8 cellular contexts compared by ENCODE assay signal in the genomic region with DNA sequence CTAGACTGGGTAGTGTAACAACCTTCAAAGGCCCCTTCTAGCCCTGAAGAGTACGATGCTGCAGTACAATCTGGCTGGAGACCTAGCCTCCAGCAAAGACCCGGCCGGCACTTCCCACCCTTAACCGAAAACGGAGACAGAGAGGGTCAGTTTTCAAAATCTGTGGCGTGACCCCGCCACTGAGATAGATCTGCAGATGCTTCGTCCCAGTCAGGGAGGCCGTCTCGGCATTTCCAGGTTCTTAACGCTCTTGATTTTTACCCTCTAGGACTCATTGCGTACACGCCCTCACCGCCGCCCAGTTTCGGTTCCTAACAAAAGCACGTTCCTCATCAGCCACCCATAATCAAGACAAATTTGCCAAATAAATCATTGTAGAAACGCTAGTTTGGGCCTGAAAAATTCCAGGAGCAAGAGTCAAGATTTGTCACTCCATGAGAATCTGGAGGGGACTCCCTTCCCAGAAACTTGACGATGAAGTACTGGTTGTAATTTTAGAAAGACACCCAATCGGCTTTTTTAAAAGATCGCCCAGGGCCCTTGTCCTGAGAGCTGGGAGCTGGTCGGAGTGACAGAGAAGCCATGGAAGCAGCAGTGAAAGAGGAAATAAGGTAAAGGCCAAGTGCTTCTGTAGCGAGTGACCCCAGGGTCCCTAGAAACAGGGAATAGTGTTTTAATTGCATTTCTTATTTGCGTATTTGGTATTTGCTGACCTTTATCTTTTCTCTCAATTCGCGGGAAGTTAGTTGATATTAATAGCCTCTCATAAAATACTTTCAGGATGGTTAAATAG. TPM values are rescaled to one million over a fixed set of nuclear protein-coding genes. Genes with fewer than 3 reads are reported as not detected.
DNase-seq lines count a peak whose midpoint lies in the region; ATAC-seq and TF ChIP-seq lines count a peak whose summit lies in the region.

No MANE protein-coding gene starts in this region.

- DNase-seq in AG04450 (ENCODE audit: low read depth, low spot score) (no peak), GM19238 (ENCODE audit: insufficient read length, low spot score) (peak; percentile 15), RWPE2 (ENCODE audit: low spot score) (peak; percentile 83), non-pigmented ciliary epithelial cell (ENCODE audit: low read depth) (peak; percentile 34), superior temporal gyrus (ENCODE audit: extremely low spot score) (peak; percentile 73)
- DNase-seq in activated naive CD4-positive, alpha-beta T cell treated with anti-CD3 and anti-CD28 coated beads for 36 hours = peak; percentile 79

- TF ChIP-seq EP300 in gastroesophageal sphincter (IDR thresholded peaks at IDR 0.05) = no peak

- H3K27me3 ChIP-seq in AG04450 (ENCODE audit: control insufficient read depth, insufficient read depth, low read length) (no peaks in the 10 kb centered on the region), RWPE2 (ENCODE audit: insufficient read depth, poor library complexity, severe bottlenecking) (no peaks in the 10 kb centered on the region), gastroesophageal sphincter (no peaks in the 10 kb centered on the region)

- peak; percentile 14 for ATAC-seq in HG03571 (IDR thresholded peaks at IDR 0.05; ENCODE audit: unreplicated experiment)
- peak; percentile 22 for ATAC-seq in RWPE2 (ENCODE audit: low read depth)
- peak; percentile 10 for ATAC-seq in gastroesophageal sphincter

- TF ChIP-seq CTCF in AG04450 (IDR thresholded peaks at IDR 0.05; ENCODE audit: low read depth, low read length) = no peak
- no peak for TF ChIP-seq CTCF in RWPE2 (IDR thresholded peaks at IDR 0.05; ENCODE audit: poor library complexity, severe bottlenecking)
- no peak for TF ChIP-seq CTCF in gastroesophageal sphincter (IDR thresholded peaks at IDR 0.05)

- H3K4me1 ChIP-seq in RWPE2 (ENCODE audit: insufficient read depth, poor library complexity, severe bottlenecking) = peaks cover 17% of the 10 kb centered on the region
- H3K4me1 ChIP-seq in gastroesophageal sphincter = peaks cover 17 to 53% (median 23%) of the 10 kb centered on the region in 3 donors

- peak overlapping the region; percentile 99 for H3K4me3 Mint-ChIP-seq in activated naive CD4-positive, alpha-beta T cell treated with anti-CD3 and anti-CD28 coated beads for 36 hours

- H3K27me3 Mint-ChIP-seq in activated naive CD4-positive, alpha-beta T cell treated with anti-CD3 and anti-CD28 coated beads for 36 hours (ENCODE audit: low read depth) = no peaks in the 10 kb centered on the region

- WGBS in gastroesophageal sphincter (ENCODE audit: low coverage in 1 of 2), 2 donors = 2 to 9% methylated on average over 15 to 20 of the region's 26 CpGs

- H3K36me3 Mint-ChIP-seq in activated naive CD4-positive, alpha-beta T cell treated with anti-CD3 and anti-CD28 coated beads for 36 hours (ENCODE audit: low read depth) = peaks cover 17% of the 10 kb centered on the region

- TF ChIP-seq POLR2A in gastroesophageal sphincter (IDR thresholded peaks at IDR 0.05) = no peak

- H3K36me3 ChIP-seq in RWPE2 (ENCODE audit: low read depth) (peaks cover 47% of the 10 kb centered on the region), gastroesophageal sphincter (peaks cover 0 to 10% of the 10 kb centered on the region in 2 donors)

- H3K9me3 ChIP-seq in AG04450 (ENCODE audit: control insufficient read depth, insufficient read depth, low read length) (no peaks in the 10 kb centered on the region; the same call in 1 of the 2 replicates), RWPE2 (ENCODE audit: severe bottlenecking) (no peaks in the 10 kb centered on the region), gastroesophageal sphincter (no peaks in the 10 kb centered on the region)

- peak overlapping the region; percentile 98 for H3K27ac ChIP-seq in AG04450 (ENCODE audit: low read depth, low read length)
- peak overlapping the region; percentile 95 for H3K27ac ChIP-seq in RWPE2 (ENCODE audit: poor library complexity, severe bottlenecking)
- H3K27ac ChIP-seq in gastroesophageal sphincter = peak overlapping the region; percentile 95 to 99 (median 98)

- POLR2A ChIA-PET in AG04450 (lab: Yijun Ruan, JAX) = interaction anchor here (0.8 to 1.2 kb wide), 14 partner anchors 8 to 221 kb away, joined by 3 to 14 read pairs (median 4); partner anchors contain the start of genes SNAP23, VPS39 and ZNF106

- intact Hi-C loops in activated naive CD4-positive, alpha-beta T cell treated with anti-CD3 and anti-CD28 coated beads for 36 hours (cut with micrococcal nuclease) = loop anchor here (1.0 to 10.0 kb wide), 14 partner anchors 41 to 911 kb away; partner anchors contain the start of genes CCNDBP1, CDAN1, HAUS2 and LRRC57

- no peaks in the 10 kb centered on the region for H3K9me3 Mint-ChIP-seq in activated naive CD4-positive, alpha-beta T cell treated with anti-CD3 and anti-CD28 coated beads for 36 hours

- H3K27ac Mint-ChIP-seq in activated naive CD4-positive, alpha-beta T cell treated with anti-CD3 and anti-CD28 coated beads for 36 hours = peak overlapping the region; percentile 99

- CTCF ChIA-PET in AG04450 (lab: Charles Lee) = interaction anchor here (0.5 to 2.6 kb wide), 4 partner anchors 8 to 137 kb away, joined by 3 to 11 read pairs (median 4); no protein-coding TSS in a partner anchor
- CTCF ChIA-PET in activated naive CD4-positive, alpha-beta T cell treated with anti-CD3 and anti-CD28 coated beads for 36 hours (lab: Charles Lee) = no interaction called here

- H3K4me1 Mint-ChIP-seq in activated naive CD4-positive, alpha-beta T cell treated with anti-CD3 and anti-CD28 coated beads for 36 hours (ENCODE audit: low read depth) = peaks cover 45% of the 10 kb centered on the region

- H3K4me3 ChIP-seq in AG04450 (ENCODE audit: low read depth, low read length) (peak overlapping the region; percentile 92), RWPE2 (ENCODE audit: severe bottlenecking) (peak overlapping the region; percentile 75), gastroesophageal sphincter (peak overlapping the region; percentile 70 to 77)

RNA-seq across cellular contexts. Expression of gene TMEM87A, which starts 0.9 kb away (rescaled TPM):
- 27.2 and 37.4 TPM in 2 replicates for polyA plus RNA-seq in AG04450 (2011; rRNA removed)
- polyA minus RNA-seq in AG04450 (2011; rRNA and poly(A)+ RNA removed) = 34.7 and 37.6 TPM in 2 replicates
- total RNA-seq in activated naive CD4-positive, alpha-beta T cell treated with anti-CD3 and anti-CD28 coated beads for 36 hours = 10 to 100 TPM; 26.6 to 28.4 TPM
- 10 to 100 TPM; 49.7 to 70.0 (median 65.9) TPM for total RNA-seq in gastroesophageal sphincter

RNA-seq across cellular contexts. Expression of gene GANC, which starts 1.1 kb away (rescaled TPM):
- 14.6 and 16.5 TPM in 2 replicates for polyA plus RNA-seq in AG04450 (2011; rRNA removed)
- polyA minus RNA-seq in AG04450 (2011; rRNA and poly(A)+ RNA removed) = 14.3 and 17.6 TPM in 2 replicates
- total RNA-seq in activated naive CD4-positive, alpha-beta T cell treated with anti-CD3 and anti-CD28 coated beads for 36 hours = 10 to 100 TPM; 27.4 to 27.7 TPM
- total RNA-seq in gastroesophageal sphincter = 10 to 100 TPM; 14.4 to 41.2 (median 19.7) TPM
